ENCODE assay signal across 34 cellular contexts in genomic region chr19:16936901-16937300, GRCh38. TPM values are rescaled to one million over a fixed set of nuclear protein-coding genes. Genes with fewer than 3 reads are reported as not detected.
DNase-seq lines count a peak whose midpoint lies in the region; ATAC-seq and TF ChIP-seq lines count a peak whose summit lies in the region.
"Had no signal": no experiment of that assay in that cellular context is flagged by ENCODE, and none has a peak within 500 bp of the region (broad histone marks: within the 10 kb centered on the region; RNA-seq: fewer than 3 reads in every experiment).

No MANE protein-coding gene starts in this region.

- TF ChIP-seq CTCF in HEK293 (tag by site-specific recombination; IDR thresholded peaks at IDR 0.05) (no peak), spleen (IDR thresholded peaks at IDR 0.05 in 8 of 11, conservative IDR thresholded peaks at IDR 0.05 in 3 of 11) (no peak)

- POLR2A ChIA-PET in HEK293 (lab: Yijun Ruan, JAX): no interaction called here

- H3K4me3 ChIP-seq in HEK293 (ENCODE audit: low read depth, low read length) (no peak overlapping the region), spleen (no peak overlapping the region)
- H3K4me3 ChIP-seq: A549; BLaER1; BLaER1 treated with 17β-estradiol and CSF1 and Interleukin-3, amounts not matched to agents 10 nM and 100 nM had no signal

- 90 to 95% (median 91%) methylated on average over 2 of the region's 2 CpGs for WGBS in spleen, 5 donors

- intact Hi-C loops in spleen (cut with DNase I; ENCODE audit: low total_unique reads): no loop called here

- CTCF ChIA-PET in HEK293 (lab: Yijun Ruan, JAX): no interaction called here

- DNase-seq in spleen: peak; percentile 6
- no peak for DNase-seq in SK-N-DZ (ENCODE audit: low spot score)
- DNase-seq: 8988T; ACHN; AML-193; BE2C; C1 segment of cervical spinal cord; Calu3; CD4-positive, alpha-beta memory T cell; CD4-positive, alpha-beta T cell; CD4-positive, CD25-positive, alpha-beta regulatory T cell; CD8-positive, alpha-beta memory T cell; CD8-positive, alpha-beta T cell; COR-L47; DMS 273 treated with DMSO at 0.1 percent for 48 hours; DMS153; DMS53; DMS79; DMS79 treated with DMSO at 0.1 percent for 48 hours; DND-41; EL had no signal

- no peak for TF ChIP-seq POLR2A in spleen (IDR thresholded peaks at IDR 0.05)

- ATAC-seq in HG02840 (IDR thresholded peaks at IDR 0.05; ENCODE audit: low FRiP score, unreplicated experiment): no peak
- ATAC-seq: A549; CD8-positive, alpha-beta T cell had no signal

- H3K36me3 ChIP-seq in HEK293 (ENCODE audit: control insufficient read depth in 2 of 2, insufficient read depth in 1 of 2, low read length in 2 of 2) (no peaks in the 10 kb centered on the region), spleen (no peaks in the 10 kb centered on the region)
- H3K36me3 ChIP-seq: BE2C, BLaER1 had no signal

- no peaks in the 10 kb centered on the region for H3K27me3 ChIP-seq in spleen (replicated peaks in 1 of 7)
- H3K27me3 ChIP-seq: BE2C; BLaER1; BLaER1 treated with 17β-estradiol and CSF1 and Interleukin-3, amounts not matched to agents 10 nM and 100 nM had no signal

- no peaks in the 10 kb centered on the region; the same call in 1 of the 2 replicates for H3K9me3 ChIP-seq in HEK293 (ENCODE audit: control insufficient read depth, insufficient read depth, low read depth, low read length)
- peaks cover 2 to 49% (median 34%) of the 10 kb centered on the region in 8 donors for H3K9me3 ChIP-seq in spleen
- H3K9me3 ChIP-seq: BE2C, Caco-2 had no signal

- H3K4me1 ChIP-seq in HEK293 (ENCODE audit: control insufficient read depth, insufficient read depth, low read length): no peaks in the 10 kb centered on the region
- H3K4me1 ChIP-seq in spleen: no peaks in the 10 kb centered on the region
- H3K4me1 ChIP-seq: A549; BE2C; BLaER1; BLaER1 treated with 17β-estradiol and CSF1 and Interleukin-3, amounts not matched to agents 10 nM and 100 nM; Caco-2 had no signal

- H3K27ac ChIP-seq in HEK293 (ENCODE audit: extremely low read depth, low read depth, low read length): no peak overlapping the region
- no peak overlapping the region for H3K27ac ChIP-seq in spleen
- H3K27ac ChIP-seq: 22Rv1; A549; BLaER1; BLaER1 treated with 17β-estradiol and CSF1 and Interleukin-3, amounts not matched to agents 10 nM and 100 nM; C4-2B had no signal

TF ChIP-seq in HEK293, 187 proteins besides CTCF, POLR2A, EP300 and RAD21:
- no peak for TF ChIP-seq ZNF133 (tag by site-specific recombination; IDR thresholded peaks at IDR 0.05)
- TF ChIP-seq ZNF266 (tag by site-specific recombination; IDR thresholded peaks at IDR 0.05; ENCODE audit: low read depth): no peak
- TF ChIP-seq ZNF366 (tag by site-specific recombination; conservative IDR thresholded peaks at IDR 0.05): peak; percentile 92

RNA-seq across cellular contexts. Expression of gene F2RL3, which starts 48.1 kb away (rescaled TPM):
- 1 to 10 TPM; 1.2 to 5.4 (median 2.3) TPM for total RNA-seq in spleen
- 1 to 10 TPM in 1 of 3 donors, under 1 TPM in 2; 0.48 to 1.3 (median 0.76) TPM for polyA plus RNA-seq in spleen
- not detected in 2 replicates for polyA plus RNA-seq in SK-N-DZ (2014; cell fraction: cytosol; rRNA removed)
- polyA plus RNA-seq in SK-N-DZ (2014; cell fraction: nucleus; rRNA removed): not detected in 2 replicates
- total RNA-seq: A172; A673; Caco-2; Calu3; CD4-positive, alpha-beta memory T cell; CD4-positive, alpha-beta T cell; CD8-positive, alpha-beta memory T cell; CD8-positive, alpha-beta T cell had no signal
- polyA plus RNA-seq: A549; AG04450; BJ; CD14-positive monocyte; CD4-positive, alpha-beta memory T cell; CD4-positive, CD25-positive, alpha-beta regulatory T cell; CD8-positive, alpha-beta memory T cell had no signal
